In the genomic region with DNA sequence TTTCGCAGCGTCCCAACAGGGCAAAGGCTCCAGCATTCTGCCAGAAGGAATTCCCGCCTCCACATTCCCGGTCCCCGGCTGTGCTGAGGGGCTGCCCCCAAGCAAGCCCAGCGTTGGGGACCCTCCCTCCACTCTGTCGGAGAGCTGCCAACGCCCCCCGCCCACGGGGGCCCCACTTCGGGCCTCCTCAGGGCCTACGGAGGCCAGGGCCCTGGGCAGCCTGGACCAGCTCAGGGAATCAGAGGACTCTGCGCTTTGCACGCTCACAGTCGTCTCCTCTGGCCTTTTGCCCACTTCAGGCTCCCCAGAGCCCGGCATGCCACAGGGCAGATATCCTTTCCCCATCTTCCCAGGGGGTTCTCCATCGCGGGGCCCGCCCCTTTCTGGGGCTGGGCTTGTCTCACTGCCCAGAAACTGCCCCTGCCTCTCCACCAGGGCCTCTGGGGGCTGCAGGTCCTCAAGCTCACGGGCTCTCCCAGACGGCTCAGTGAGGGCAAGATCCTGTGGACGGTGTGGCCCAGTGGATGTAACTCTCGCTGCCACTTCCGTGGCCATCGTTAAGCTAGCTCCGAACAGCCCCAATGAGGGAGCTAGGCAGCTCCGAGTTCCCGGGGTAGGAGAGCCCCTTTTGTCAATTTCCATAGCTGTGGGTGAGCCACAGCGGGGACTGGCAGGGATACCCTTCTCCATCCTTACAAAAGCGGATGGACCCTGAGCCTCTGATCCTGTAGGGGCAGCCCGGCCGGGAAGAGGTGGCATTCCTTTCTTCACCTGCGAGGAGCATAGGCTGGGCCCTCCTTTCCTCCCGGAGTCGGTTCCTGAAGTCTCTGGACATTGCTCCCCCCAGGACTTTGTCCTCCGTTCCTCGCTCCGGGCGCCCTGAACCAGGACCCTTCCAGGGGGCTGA, we compare ENCODE assay signal across 8 cellular contexts. TPM values are rescaled to one million over a fixed set of nuclear protein-coding genes. Genes with fewer than 3 reads are reported as not detected.
DNase-seq lines count a peak whose midpoint lies in the region; ATAC-seq and TF ChIP-seq lines count a peak whose summit lies in the region.

No MANE protein-coding gene starts in this region.

- H3K36me3 ChIP-seq in colonic mucosa (no peaks in the 10 kb centered on the region), upper lobe of left lung (peaks cover 0 to 18% (median 4%) of the 10 kb centered on the region in 4 donors)

- intact Hi-C loops in activated naive CD4-positive, alpha-beta T cell treated with anti-CD3 and anti-CD28 coated beads for 36 hours (cut with micrococcal nuclease), result loop anchor here (5.0 kb wide), 2 partner anchors 329 to 674 kb away; a partner anchor contains a TSS
- intact Hi-C loops in colonic mucosa (cut with DNase I), result loop anchor here (10.0 kb wide), 2 partner anchors 89 to 101 kb away; no protein-coding TSS in a partner anchor

- H3K9ac ChIP-seq in colonic mucosa (ENCODE audit: low read depth in 2 of 2, low read length in 2 of 2), result peak overlapping the region; percentile 19 to 26

- no peak for TF ChIP-seq EP300 in upper lobe of left lung (IDR thresholded peaks at IDR 0.05)

- TF ChIP-seq POLR2A in upper lobe of left lung (IDR thresholded peaks at IDR 0.05), result no peak

- H3K9me3 ChIP-seq in colonic mucosa (no peaks in the 10 kb centered on the region), upper lobe of left lung (no peaks in the 10 kb centered on the region)

- CTCF ChIA-PET in activated naive CD4-positive, alpha-beta T cell treated with anti-CD3 and anti-CD28 coated beads for 36 hours (lab: Charles Lee), result interaction anchor here (0.7 to 1.9 kb wide), 9 partner anchors 24 to 101 kb away, joined by 3 to 9 read pairs (median 4); no protein-coding TSS in a partner anchor

- H3K27ac ChIP-seq in colonic mucosa (peak overlapping the region; percentile 30), upper lobe of left lung (peak overlapping the region; percentile 84 to 98 (median 92))

- ATAC-seq in upper lobe of left lung (ENCODE audit: low FRiP score in 2 of 2), result no peak

- no peaks in the 10 kb centered on the region for H3K27me3 ChIP-seq in colonic mucosa
- no peaks in the 10 kb centered on the region for H3K27me3 ChIP-seq in upper lobe of left lung

- peak; percentile 57 for DNase-seq in activated naive CD4-positive, alpha-beta T cell treated with anti-CD3 and anti-CD28 coated beads for 36 hours
- no peak for DNase-seq in activated naive CD4-positive, alpha-beta T cell (lab: John Stamatoyannopoulos, UW)
- DNase-seq in colonic mucosa (no peak), midbrain (lab: John Stamatoyannopoulos, UW) (peak; percentile 65), upper lobe of left lung (peak in 1 of 2 donors; percentile 78), iPS-NIHi7 (ENCODE audit: extremely low spot score) (no peak), NCI-H748 (lab: John Stamatoyannopoulos, UW; ENCODE audit: unreplicated experiment) (no peak)
- no peak for DNase-seq in stimulated activated CD8-positive, alpha-beta memory T cell treated with anti-CD3 and anti-CD28 coated beads, Interleukin-4, amount 100 ng/mL, for 48 hours

- WGBS in upper lobe of left lung, 2 donors, result 68 to 80% methylated on average over 2 to 39 of the region's 39 CpGs

- H3K4me1 Mint-ChIP-seq in activated naive CD4-positive, alpha-beta T cell treated with anti-CD3 and anti-CD28 coated beads for 36 hours (ENCODE audit: low read depth), result peaks cover 39% of the 10 kb centered on the region

- H3K4me3 ChIP-seq in colonic mucosa, result peak overlapping the region; percentile 77
- peak overlapping the region; percentile 40 to 79 (median 78) for H3K4me3 ChIP-seq in upper lobe of left lung

- peak overlapping the region; percentile 88 for H3K27ac Mint-ChIP-seq in activated naive CD4-positive, alpha-beta T cell treated with anti-CD3 and anti-CD28 coated beads for 36 hours

- peak overlapping the region; percentile 77 for H3K4me3 Mint-ChIP-seq in activated naive CD4-positive, alpha-beta T cell treated with anti-CD3 and anti-CD28 coated beads for 36 hours

- H3K9me3 Mint-ChIP-seq in activated naive CD4-positive, alpha-beta T cell treated with anti-CD3 and anti-CD28 coated beads for 36 hours, result no peaks in the 10 kb centered on the region

- H3K27me3 Mint-ChIP-seq in activated naive CD4-positive, alpha-beta T cell treated with anti-CD3 and anti-CD28 coated beads for 36 hours (ENCODE audit: low read depth), result no peaks in the 10 kb centered on the region

- TF ChIP-seq CTCF in colonic mucosa (IDR thresholded peaks at IDR 0.05), result no peak
- TF ChIP-seq CTCF in upper lobe of left lung (IDR thresholded peaks at IDR 0.05), result no peak

- peaks cover 46% of the 10 kb centered on the region for H3K36me3 Mint-ChIP-seq in activated naive CD4-positive, alpha-beta T cell treated with anti-CD3 and anti-CD28 coated beads for 36 hours (ENCODE audit: low read depth)

- H3K4me1 ChIP-seq in colonic mucosa (no peaks in the 10 kb centered on the region), upper lobe of left lung (peaks cover 51 to 67% (median 58%) of the 10 kb centered on the region in 4 donors)

RNA-seq across cellular contexts. Expression of a gene that starts 2.8 kb away (rescaled TPM):
- 10 to 100 TPM; 40.3 to 40.9 TPM for total RNA-seq in activated naive CD4-positive, alpha-beta T cell treated with anti-CD3 and anti-CD28 coated beads for 36 hours
- total RNA-seq in colonic mucosa (10 to 100 TPM; 11.6 to 16.9 TPM), upper lobe of left lung (10 to 100 TPM; 19.8 to 62.9 (median 45.8) TPM)

Comparison
In these comparisons a context has a peak if more than half of its experiments do, and no peak if none do; other contexts are left out.
1. DNase-seq: peak in activated naive CD4-positive, alpha-beta T cell treated with anti-CD3 and anti-CD28 coated beads for 36 hours (single experiment) and midbrain (single experiment); none in activated naive CD4-positive, alpha-beta T cell (0 of 4), colonic mucosa (single experiment), iPS-NIHi7 (single experiment), stimulated activated CD8-positive, alpha-beta memory T cell treated with anti-CD3 and anti-CD28 coated beads, Interleukin-4, amount 100 ng/mL, for 48 hours (single experiment) and NCI-H748 (single experiment).